27 cellular contexts compared by ENCODE assay signal in the genomic region with DNA sequence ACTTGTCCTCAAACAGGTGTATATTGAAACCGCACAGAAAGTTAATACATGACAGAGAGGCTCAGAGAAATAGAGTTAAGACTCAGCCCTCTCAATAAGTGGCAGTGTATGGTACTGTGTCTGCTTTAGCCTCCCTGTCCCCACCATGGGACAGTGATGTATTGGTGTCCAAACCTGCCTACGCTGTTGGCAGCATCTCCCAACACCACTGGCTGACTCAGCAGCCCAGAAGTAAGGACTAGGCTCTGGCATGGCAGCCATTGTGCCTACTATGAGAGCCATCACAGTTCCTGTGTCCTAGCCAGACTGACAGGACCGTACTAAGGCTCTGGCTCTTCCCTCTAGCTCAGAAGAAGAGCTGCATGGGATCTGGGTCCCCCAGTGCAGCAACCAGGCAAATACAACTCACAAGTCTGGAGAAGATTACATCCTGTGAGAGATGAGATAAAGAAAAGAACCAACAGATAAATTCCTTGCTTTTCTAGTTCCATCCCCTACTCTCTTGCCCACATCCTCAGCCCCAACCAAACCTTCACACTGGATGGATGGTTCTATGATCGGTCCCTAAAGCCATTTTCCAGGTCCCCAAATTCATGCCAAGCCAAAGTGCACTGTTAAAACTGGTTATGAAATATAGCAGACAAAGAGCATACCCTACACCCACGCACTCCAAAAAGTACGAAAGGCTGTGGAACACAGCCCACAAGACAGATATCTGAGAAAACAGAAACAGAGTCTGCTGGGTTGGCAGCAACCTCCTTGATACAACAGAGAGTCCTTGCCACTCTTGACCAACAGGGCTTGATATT.
"Had no signal": no experiment of that assay in that cellular context is flagged by ENCODE, and none has a peak within 500 bp of the region (broad histone marks: within the 10 kb centered on the region; RNA-seq: fewer than 3 reads in every experiment).

No MANE protein-coding gene starts in this region.

- DNase-seq: activated CD4-positive, alpha-beta T cell treated with anti-CD3 and anti-CD28 coated beads for 4 hours; activated CD4-positive, alpha-beta T cell treated with anti-CD3 and anti-CD28 coated beads, Interleukin-2, amount 50 U/mL, for 4 hours; activated CD8-positive, alpha-beta memory T cell treated with anti-CD3 and anti-CD28 coated beads, Interleukin-2, amount 50 U/mL, for 48 hours; activated CD8-positive, alpha-beta T cell treated with anti-CD3 and anti-CD28 coated beads, Interleukin-2, amount 10 ng/mL, durations not matched to agents 7 days and 5 days; activated naive CD4-positive, alpha-beta T cell treated with anti-CD3 and anti-CD28 coated beads, Interleukin-2, amount 50 U/mL, for 16 hours; activated naive CD8-positive, alpha-beta T cell treated with anti-CD3 and anti-CD28 coated beads, Interleukin-2, amount 10 ng/mL, durations not matched to agents 7 days and 5 days; activated T-cell treated with anti-CD3 and anti-CD28 coated beads, Interleukin-2, amount 50 U/mL, for 1 hour; adrenal gland; anterior cingulate cortex; MG63; MV-4-11; NCI-H1092 treated with DMSO at 0.1 percent for 48 hours; NCI-H1436; NCI-H1694 treated with DMSO at 0.1 percent for 48 hours; NCI-H2029 treated with DMSO at 0.1 percent for 48 hours; NCI-H345; NCI-H510A; NCI-H526 treated with DMSO at 0.1 percent for 48 hours; NK-92 treated with Interleukin-12 subunit alpha and Interleukin-12 subunit beta, amount 100 ng/mL, for 24 hours; SHP77; T-helper 9 cell had no signal

- H3K9me3 ChIP-seq: adrenal gland, breast epithelium, MG63, SJSA1 had no signal

- H3K36me3 ChIP-seq: adrenal gland, breast epithelium, MG63, SJSA1 had no signal

- H3K27me3 ChIP-seq: adrenal gland, breast epithelium, MG63, SJSA1 had no signal

- FAIRE-seq: RCC 7860, TTC549 had no signal

- H3K4me1 ChIP-seq: adrenal gland, breast epithelium, SJSA1 had no signal

- H3K4me3 ChIP-seq: adrenal gland, breast epithelium, MG63, SJSA1 had no signal

- ATAC-seq: activated CD4-positive, CD25-positive, alpha-beta regulatory T cell treated with anti-CD3 and anti-CD28 coated beads, Interleukin-2, amount 50 U/mL, for 24 hours; activated CD8-positive, alpha-beta T cell treated with anti-CD3 and anti-CD28 coated beads, Interleukin-2, amount 10 ng/mL, durations not matched to agents 7 days and 5 days; SK-N-SH treated with all-trans-retinoic acid at 6 μM for 48 hours had no signal

- H3K27ac ChIP-seq: adrenal gland, breast epithelium, SJSA1 had no signal
